17 cellular contexts compared by ENCODE assay signal in genomic region chr3:53818221-53819162, GRCh38. TPM values are rescaled to one million over a fixed set of nuclear protein-coding genes. Genes with fewer than 3 reads are reported as not detected.
DNase-seq lines count a peak whose midpoint lies in the region; ATAC-seq lines count a peak whose summit lies in the region.
"Had no signal": no experiment of that assay in that cellular context is flagged by ENCODE, and none has a peak within 500 bp of the region (broad histone marks: within the 10 kb centered on the region; RNA-seq: fewer than 3 reads in every experiment).

No MANE protein-coding gene starts in this region.

- POLR2A ChIA-PET in activated CD4-positive, alpha-beta memory T cell treated with anti-CD3 and anti-CD28 coated beads, Interleukin-2, amount 10 ng/mL, durations not matched to agents 7 days and 5 days (lab: Charles Lee), result no interaction called here

- H3K36me3 Mint-ChIP-seq in activated CD4-positive, alpha-beta memory T cell treated with anti-CD3 and anti-CD28 coated beads, Interleukin-2, amount 10 ng/mL, durations not matched to agents 7 days and 5 days (ENCODE audit: low read depth), result no peaks in the 10 kb centered on the region
- peaks cover 60 to 78% of the 10 kb centered on the region in 2 donors for H3K36me3 Mint-ChIP-seq in stimulated activated naive B cell treated with anti-CD40 and anti-IgM and Interleukin-4, amounts not matched to agents 10 μg/mL and 1 μg/mL and 100 μg/mL, for 72 hours
- H3K36me3 Mint-ChIP-seq: CD8-positive, alpha-beta memory T cell had no signal

- no peak for DNase-seq in Jurkat, Clone E6-1 (ENCODE audit: low read depth, low spot score)
- DNase-seq in activated CD4-positive, alpha-beta memory T cell treated with anti-CD3 and anti-CD28 coated beads, Interleukin-2, amount 10 ng/mL, durations not matched to agents 7 days and 5 days, result peak; percentile 4
- DNase-seq in left lobe of liver (ENCODE audit: low spot score) (peak; percentile 42), activated T-cell treated with anti-CD3 and anti-CD28 coated beads for 4 hours (no peak)
- no peak for DNase-seq in stimulated activated naive B cell treated with anti-CD40 and anti-IgM and Interleukin-4, amounts not matched to agents 10 μg/mL and 1 μg/mL and 100 μg/mL, for 72 hours
- no peak for DNase-seq in stimulated activated CD8-positive, alpha-beta memory T cell treated with anti-CD3 and anti-CD28 coated beads, Interleukin-4, amount 100 ng/mL, for 48 hours
- DNase-seq: CD8-positive, alpha-beta memory T cell; GOT3; HFFc6; KBM-7; NCI-H1048; NCI-H146; NCI-H2081 treated with DMSO at 0.1 percent for 48 hours; NCI-H226; NCI-H526 treated with DMSO at 0.1 percent for 48 hours; PC-3 had no signal

- ATAC-seq in left lobe of liver (peak; percentile 46), GM18907 (IDR thresholded peaks at IDR 0.05; ENCODE audit: unreplicated experiment) (no peak)
- ATAC-seq in stimulated activated naive B cell treated with anti-CD40 and anti-IgM and Interleukin-4, amounts not matched to agents 10 μg/mL and 1 μg/mL and 100 μg/mL, for 72 hours (replicated peaks), result no peak
- ATAC-seq: PC-3 had no signal

- no peak overlapping the region for H3K27ac Mint-ChIP-seq in activated CD4-positive, alpha-beta memory T cell treated with anti-CD3 and anti-CD28 coated beads, Interleukin-2, amount 10 ng/mL, durations not matched to agents 7 days and 5 days
- H3K27ac Mint-ChIP-seq in stimulated activated naive B cell treated with anti-CD40 and anti-IgM and Interleukin-4, amounts not matched to agents 10 μg/mL and 1 μg/mL and 100 μg/mL, for 72 hours, result peak overlapping the region; percentile 51
- H3K27ac Mint-ChIP-seq: HFFc6 had no signal

- no peak overlapping the region for H3K4me3 Mint-ChIP-seq in activated CD4-positive, alpha-beta memory T cell treated with anti-CD3 and anti-CD28 coated beads, Interleukin-2, amount 10 ng/mL, durations not matched to agents 7 days and 5 days
- H3K4me3 Mint-ChIP-seq in stimulated activated naive B cell treated with anti-CD40 and anti-IgM and Interleukin-4, amounts not matched to agents 10 μg/mL and 1 μg/mL and 100 μg/mL, for 72 hours, result no peak overlapping the region
- H3K4me3 Mint-ChIP-seq: HFFc6 had no signal

- H3K4me3 ChIP-seq in Jurkat, Clone E6-1 (ENCODE audit: low read length), result peak overlapping the region; percentile 18; the same call in 1 of the 2 replicates

- no peaks in the 10 kb centered on the region for H3K9me3 Mint-ChIP-seq in activated CD4-positive, alpha-beta memory T cell treated with anti-CD3 and anti-CD28 coated beads, Interleukin-2, amount 10 ng/mL, durations not matched to agents 7 days and 5 days
- H3K9me3 Mint-ChIP-seq in stimulated activated naive B cell treated with anti-CD40 and anti-IgM and Interleukin-4, amounts not matched to agents 10 μg/mL and 1 μg/mL and 100 μg/mL, for 72 hours, result no peaks in the 10 kb centered on the region
- H3K9me3 Mint-ChIP-seq: CD8-positive, alpha-beta memory T cell; HFFc6 had no signal

- CTCF ChIA-PET in activated CD4-positive, alpha-beta memory T cell treated with anti-CD3 and anti-CD28 coated beads, Interleukin-2, amount 10 ng/mL, durations not matched to agents 7 days and 5 days (lab: Charles Lee), result interaction anchor here (1.2 to 2.2 kb wide), 2 partner anchors 28 to 108 kb away, joined by 3 to 6 read pairs; partner anchors contain the start of genes CHDH and IL17RB

- H3K27me3 Mint-ChIP-seq in activated CD4-positive, alpha-beta memory T cell treated with anti-CD3 and anti-CD28 coated beads, Interleukin-2, amount 10 ng/mL, durations not matched to agents 7 days and 5 days, result no peaks in the 10 kb centered on the region
- H3K27me3 Mint-ChIP-seq in stimulated activated naive B cell treated with anti-CD40 and anti-IgM and Interleukin-4, amounts not matched to agents 10 μg/mL and 1 μg/mL and 100 μg/mL, for 72 hours, result peaks cover 12 to 16% of the 10 kb centered on the region in 2 donors

- peaks cover 6% of the 10 kb centered on the region for H3K4me1 Mint-ChIP-seq in activated CD4-positive, alpha-beta memory T cell treated with anti-CD3 and anti-CD28 coated beads, Interleukin-2, amount 10 ng/mL, durations not matched to agents 7 days and 5 days
- peaks cover 6 to 13% of the 10 kb centered on the region in 2 donors for H3K4me1 Mint-ChIP-seq in stimulated activated naive B cell treated with anti-CD40 and anti-IgM and Interleukin-4, amounts not matched to agents 10 μg/mL and 1 μg/mL and 100 μg/mL, for 72 hours

RNA-seq across cellular contexts. Expression of gene CHDH, which starts 27.7 kb away (rescaled TPM):
- polyA plus RNA-seq in Jurkat, Clone E6-1 (2012; ENCODE audit: insufficient read depth, insufficient read length), result not detected
- 1 to 10 TPM; 9.0 to 9.1 TPM for total RNA-seq in activated CD4-positive, alpha-beta memory T cell treated with anti-CD3 and anti-CD28 coated beads, Interleukin-2, amount 10 ng/mL, durations not matched to agents 7 days and 5 days
- 44.7 TPM for total RNA-seq in left lobe of liver
- total RNA-seq: HFFc6 had no signal
- polyA plus RNA-seq: CD8-positive, alpha-beta memory T cell had no signal

RNA-seq across cellular contexts. Expression of gene IL17RB, which starts 27.9 kb away (rescaled TPM):
- polyA plus RNA-seq in Jurkat, Clone E6-1 (2012; ENCODE audit: insufficient read depth, insufficient read length), result not detected
- 10 to 100 TPM; 60.7 to 62.4 TPM for total RNA-seq in activated CD4-positive, alpha-beta memory T cell treated with anti-CD3 and anti-CD28 coated beads, Interleukin-2, amount 10 ng/mL, durations not matched to agents 7 days and 5 days
- 23.2 TPM for total RNA-seq in left lobe of liver
- total RNA-seq: HFFc6 had no signal

Comparison
In these comparisons a context has a peak if more than half of its experiments do, and no peak if none do; other contexts are left out.
1. DNase-seq: peak in activated CD4-positive, alpha-beta memory T cell treated with anti-CD3 and anti-CD28 coated beads, Interleukin-2, amount 10 ng/mL, durations not matched to agents 7 days and 5 days (single experiment) and left lobe of liver (single experiment); none in Jurkat, Clone E6-1 (single experiment), stimulated activated naive B cell treated with anti-CD40 and anti-IgM and Interleukin-4, amounts not matched to agents 10 μg/mL and 1 μg/mL and 100 μg/mL, for 72 hours (single experiment), activated T-cell treated with anti-CD3 and anti-CD28 coated beads for 4 hours (single experiment) and stimulated activated CD8-positive, alpha-beta memory T cell treated with anti-CD3 and anti-CD28 coated beads, Interleukin-4, amount 100 ng/mL, for 48 hours (single experiment).